In the genomic region with DNA sequence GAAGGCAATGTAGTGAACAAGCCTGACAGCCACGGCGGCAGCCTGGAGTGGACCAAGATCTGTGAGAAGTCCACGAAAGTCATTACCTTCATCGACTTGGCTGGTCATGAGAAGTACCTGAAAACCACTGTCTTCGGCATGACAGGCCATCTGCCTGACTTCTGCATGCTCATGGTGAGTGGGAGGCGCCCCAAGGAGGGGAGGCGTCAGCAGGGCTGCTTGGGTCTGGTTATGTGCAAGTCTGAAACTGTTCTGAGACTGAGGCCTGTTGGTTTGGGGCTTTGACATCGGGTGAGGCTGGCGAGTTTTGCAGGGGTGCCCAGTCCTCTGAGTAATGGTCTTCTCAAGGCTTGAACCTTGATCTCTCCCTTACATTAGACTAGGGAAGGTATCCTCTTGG, we compare ENCODE assay signal across 27 cellular contexts. TPM values are rescaled to one million over a fixed set of nuclear protein-coding genes. Genes with fewer than 3 reads are reported as not detected.
A peak's percentile ranks its signal among the peaks of the same experiment; 100 is the strongest.
DNase-seq lines count a peak whose midpoint lies in the region; ATAC-seq and TF ChIP-seq lines count a peak whose summit lies in the region.
"Had no signal": no experiment of that assay in that cellular context is flagged by ENCODE, and none has a peak within 500 bp of the region (broad histone marks: within the 10 kb centered on the region; RNA-seq: fewer than 3 reads in every experiment).

No MANE protein-coding gene starts in this region.

- no peak overlapping the region for H2AK5ac ChIP-seq in IMR-90 (ENCODE audit: low read depth, low read length)

- TF ChIP-seq CTCF in IMR-90 (conservative IDR thresholded peaks at IDR 0.05; ENCODE audit: low read depth, low read length) (no peak), chondrocyte (IDR thresholded peaks at IDR 0.05) (no peak), neutrophil (IDR thresholded peaks at IDR 0.05) (no peak)

- H3K4me1 Mint-ChIP-seq in activated CD4-positive, alpha-beta T cell treated with anti-CD3 and anti-CD28 coated beads, Interleukin-2, amount 10 ng/mL, durations not matched to agents 7 days and 5 days: peaks cover 31% of the 10 kb centered on the region
- H3K4me1 Mint-ChIP-seq in chondrocyte (ENCODE audit: low read depth): peaks cover 79% of the 10 kb centered on the region

- H3K56ac ChIP-seq in IMR-90 (ENCODE audit: extremely low read depth, insufficient read depth, low read length): no peak overlapping the region

- H3K14ac ChIP-seq in IMR-90 (replicated peaks; ENCODE audit: low read depth, low read length): no peak overlapping the region

- no peak for TF ChIP-seq RAD21 in IMR-90 (IDR thresholded peaks at IDR 0.05; ENCODE audit: low read length)

- no peak overlapping the region for H2BK120ac ChIP-seq in IMR-90 (ENCODE audit: low read depth, low read length)

- POLR2A ChIA-PET in activated CD4-positive, alpha-beta T cell treated with anti-CD3 and anti-CD28 coated beads, Interleukin-2, amount 10 ng/mL, durations not matched to agents 7 days and 5 days (lab: Charles Lee): no interaction called here
- POLR2A ChIA-PET in IMR-90 (lab: Charles Lee; ENCODE audit: unreplicated experiment): no interaction called here

- H2AFZ ChIP-seq in IMR-90 (replicated peaks; ENCODE audit: low read length, poor library complexity): no peak overlapping the region

- BruUV-seq in IMR-90 (replicated peaks; lab: Mats Ljungman, UMichigan): no TSS peak

- no peak overlapping the region for H4K91ac ChIP-seq in IMR-90 (ENCODE audit: insufficient read depth, low read depth, low read length)

- H3K18ac ChIP-seq in IMR-90 (ENCODE audit: low read depth, low read length): no peak overlapping the region

- H3K36me3 Mint-ChIP-seq in activated CD4-positive, alpha-beta T cell treated with anti-CD3 and anti-CD28 coated beads, Interleukin-2, amount 10 ng/mL, durations not matched to agents 7 days and 5 days (ENCODE audit: low read depth): peaks cover 41% of the 10 kb centered on the region
- peaks cover 14% of the 10 kb centered on the region for H3K36me3 Mint-ChIP-seq in chondrocyte (ENCODE audit: low read depth)

- no peak for DNase-seq in activated CD4-positive, alpha-beta T cell treated with anti-CD3 and anti-CD28 coated beads, Interleukin-2, amount 10 ng/mL, durations not matched to agents 7 days and 5 days
- DNase-seq in activated CD4-positive, alpha-beta T cell treated with anti-CD3 and anti-CD28 coated beads for 1 hour: no peak
- DNase-seq in IMR-90 (no peak), chondrocyte (ENCODE audit: low spot score) (no peak), SKM-1 (lab: John Stamatoyannopoulos, UW; ENCODE audit: unreplicated experiment) (no peak), NCI-H1417 (lab: John Stamatoyannopoulos, UW) (no peak)
- DNase-seq in stimulated activated CD4-positive, alpha-beta T cell treated with anti-CD3 and anti-CD28 coated beads, Interleukin-4, amount 100 ng/mL, for 24 hours: no peak
- DNase-seq: activated CD4-positive, alpha-beta T cell treated with anti-CD3 and anti-CD28 coated beads, Interleukin-2, amount 50 U/mL, for 4 hours; activated T-cell treated with anti-CD3 and anti-CD28 coated beads for 4 hours; cerebellar nuclear complex; COR-L47; DND-41; hypothalamus; Kasumi-1; NCI-H1105 treated with DMSO at 0.1 percent for 48 hours; NCI-H2081 treated with DMSO at 0.1 percent for 48 hours; NCI-H446; ovary; right cardiac atrium; SHP77 had no signal

- H3K27me3 ChIP-seq in IMR-90 (ENCODE audit: control insufficient read depth, insufficient read depth, low read length) (no peaks in the 10 kb centered on the region), neutrophil (no peaks in the 10 kb centered on the region)
- H3K27me3 ChIP-seq: ascending aorta, esophagus muscularis mucosa, ovary had no signal

- ATAC-seq in IMR-90 (ENCODE audit: low read depth): no peak
- ATAC-seq: GM12878, right cardiac atrium had no signal

- H3K4me2 ChIP-seq in IMR-90 (ENCODE audit: low read depth, low read length): no peak overlapping the region
- H3K4me2 ChIP-seq: A549 had no signal

- H3K27ac ChIP-seq in IMR-90 (ENCODE audit: insufficient read depth, low read length) (no peak overlapping the region), neutrophil (peak overlapping the region; percentile 36)
- H3K27ac ChIP-seq: ovary had no signal

- WGBS in IMR-90 (ENCODE audit: extremely low coverage in 2 of 2, insufficient read length in 1 of 2), 2 experiments: 100% methylated on average over 5 of the region's 9 CpGs; no CpG with 5 or more reads in 1 of the 2 experiments

- no peaks in the 10 kb centered on the region for H3K9me3 Mint-ChIP-seq in activated CD4-positive, alpha-beta T cell treated with anti-CD3 and anti-CD28 coated beads, Interleukin-2, amount 10 ng/mL, durations not matched to agents 7 days and 5 days
- H3K9me3 Mint-ChIP-seq in chondrocyte (ENCODE audit: low read depth): no peaks in the 10 kb centered on the region
- H3K9me3 Mint-ChIP-seq: activated naive CD4-positive, alpha-beta T cell treated with anti-CD3 and anti-CD28 coated beads, Interleukin-2, amount 50 U/mL, for 24 hours had no signal

- no peak overlapping the region for H4K5ac ChIP-seq in IMR-90 (ENCODE audit: low read depth, low read length)

- peaks cover 35% of the 10 kb centered on the region for H3K9me1 ChIP-seq in IMR-90 (ENCODE audit: insufficient read depth, low read length)

- no peaks in the 10 kb centered on the region for H3K27me3 Mint-ChIP-seq in activated CD4-positive, alpha-beta T cell treated with anti-CD3 and anti-CD28 coated beads, Interleukin-2, amount 10 ng/mL, durations not matched to agents 7 days and 5 days
- no peaks in the 10 kb centered on the region for H3K27me3 Mint-ChIP-seq in chondrocyte (ENCODE audit: low read depth)
- H3K27me3 Mint-ChIP-seq: activated naive CD4-positive, alpha-beta T cell treated with anti-CD3 and anti-CD28 coated beads, Interleukin-2, amount 50 U/mL, for 24 hours; B cell had no signal

- dilution Hi-C loops in IMR-90 (cut with HindIII; ENCODE audit: low sequenced_read_pairs, unreplicated experiment): no loop called here

- peaks cover 28% of the 10 kb centered on the region for H3K36me3 ChIP-seq in IMR-90 (ENCODE audit: control insufficient read depth, insufficient read depth, low read length)
- H3K36me3 ChIP-seq in neutrophil: peaks cover 67% of the 10 kb centered on the region
- H3K36me3 ChIP-seq: ovary had no signal

- H2AK9ac ChIP-seq in IMR-90 (replicated peaks; ENCODE audit: low read depth, low read length, poor library complexity): no peak overlapping the region

- H3K4me3 ChIP-seq in IMR-90 (ENCODE audit: insufficient read depth, low read depth, low read length) (no peak overlapping the region), neutrophil (ENCODE audit: low read depth in 1 of 2, low read length in 1 of 2) (no peak overlapping the region)
- H3K4me3 ChIP-seq: A549, ascending aorta, esophagus muscularis mucosa, GM12878, ovary had no signal

- peaks cover 44 to 88% of the 10 kb centered on the region in 2 experiments for H3K79me1 ChIP-seq in IMR-90 (ENCODE audit: low read depth in 1 of 2, low read length in 2 of 2)

- H3K4me3 Mint-ChIP-seq in activated CD4-positive, alpha-beta T cell treated with anti-CD3 and anti-CD28 coated beads, Interleukin-2, amount 10 ng/mL, durations not matched to agents 7 days and 5 days: no peak overlapping the region
- no peak overlapping the region for H3K4me3 Mint-ChIP-seq in chondrocyte (ENCODE audit: unreplicated experiment)
- H3K4me3 Mint-ChIP-seq: activated naive CD4-positive, alpha-beta T cell treated with anti-CD3 and anti-CD28 coated beads, Interleukin-2, amount 50 U/mL, for 24 hours; B cell had no signal

- no peak overlapping the region for H2BK20ac ChIP-seq in IMR-90 (ENCODE audit: low read depth, low read length)

- no peak overlapping the region for H3K23ac ChIP-seq in IMR-90 (ENCODE audit: low read depth, low read length)

- peak overlapping the region; percentile 20 for H3K27ac Mint-ChIP-seq in activated CD4-positive, alpha-beta T cell treated with anti-CD3 and anti-CD28 coated beads, Interleukin-2, amount 10 ng/mL, durations not matched to agents 7 days and 5 days
- peak overlapping the region; percentile 92 for H3K27ac Mint-ChIP-seq in chondrocyte (ENCODE audit: unreplicated experiment)
- H3K27ac Mint-ChIP-seq: activated naive CD4-positive, alpha-beta T cell treated with anti-CD3 and anti-CD28 coated beads, Interleukin-2, amount 50 U/mL, for 24 hours; B cell had no signal

- peaks cover 65% of the 10 kb centered on the region for H4K20me1 ChIP-seq in IMR-90 (ENCODE audit: insufficient read depth, low read length)

- H3K9me3 ChIP-seq in IMR-90 (ENCODE audit: control insufficient read depth, insufficient read depth, low read length): no peaks in the 10 kb centered on the region
- no peaks in the 10 kb centered on the region for H3K9me3 ChIP-seq in neutrophil
- H3K9me3 ChIP-seq: A549, ascending aorta, esophagus muscularis mucosa, ovary had no signal

- in situ Hi-C loops in IMR-90 (cut with MboI; ENCODE audit: low sequenced_read_pairs): no loop called here

- CTCF ChIA-PET in activated CD4-positive, alpha-beta T cell treated with anti-CD3 and anti-CD28 coated beads, Interleukin-2, amount 10 ng/mL, durations not matched to agents 7 days and 5 days (lab: Charles Lee): interaction anchor here (0.7 to 3.0 kb wide), 3 partner anchors 8 to 14 kb away, joined by 3 to 14 read pairs (median 3); a partner anchor contains a TSS
- CTCF ChIA-PET in IMR-90 (lab: Yijun Ruan, JAX): no interaction called here

- no peak overlapping the region for H4K8ac ChIP-seq in IMR-90 (ENCODE audit: low read depth in 2 of 2, low read length in 2 of 2)

- H3K4ac ChIP-seq in IMR-90 (ENCODE audit: low read depth, low read length): no peak overlapping the region

- no peak for TF ChIP-seq POLR2A in IMR-90 (IDR thresholded peaks at IDR 0.05; ENCODE audit: low read depth, low read length)

- no peak overlapping the region for H3K9ac ChIP-seq in IMR-90 (ENCODE audit: low read depth, low read length)

- no peak overlapping the region for H2BK15ac ChIP-seq in IMR-90 (ENCODE audit: low read depth, low read length)

- H3K4me1 ChIP-seq in IMR-90 (ENCODE audit: control insufficient read depth, insufficient read depth, low read length) (peaks cover 4% of the 10 kb centered on the region), neutrophil (ENCODE audit: control insufficient read depth in 1 of 2, insufficient read depth in 1 of 2, low read depth in 1 of 2, low read length in 1 of 2) (peaks cover 33 to 35% of the 10 kb centered on the region in 2 experiments)

- intact Hi-C loops in IMR-90 (cut with micrococcal nuclease): no loop called here

- peak overlapping the region; percentile 7 for H2BK5ac ChIP-seq in IMR-90 (ENCODE audit: low read depth, low read length, poor library complexity, severe bottlenecking)

RNA-seq across cellular contexts. Expression of a gene that starts 11.1 kb away (rescaled TPM):
- total RNA-seq in activated CD4-positive, alpha-beta T cell treated with anti-CD3 and anti-CD28 coated beads, Interleukin-2, amount 10 ng/mL, durations not matched to agents 7 days and 5 days: 10 to 100 TPM; 68.5 to 77.1 TPM
- total RNA-seq in IMR-90 (2012; rRNA removed): 12.4 and 21.4 TPM in 2 replicates
- 24.9 and 29.5 TPM in 2 replicates for polyA plus RNA-seq in IMR-90 (2012; rRNA removed)
- 11.2 and 16.9 TPM in 2 replicates for polyA plus RNA-seq in IMR-90 (2012; cell fraction: cytosol; rRNA removed)
- polyA plus RNA-seq in IMR-90 (2012; cell fraction: nucleus; rRNA removed; ENCODE audit: low replicate concordance): 63.4 and 70.2 TPM in 2 replicates
- total RNA-seq in chondrocyte: 37.7 to 58.6 TPM (median 43.3 TPM) in 3 replicates

RNA-seq across cellular contexts. Expression of a gene that starts 16.1 kb away (rescaled TPM):
- total RNA-seq in activated CD4-positive, alpha-beta T cell treated with anti-CD3 and anti-CD28 coated beads, Interleukin-2, amount 10 ng/mL, durations not matched to agents 7 days and 5 days: 10 to 100 TPM; 56.4 to 61.8 TPM
- total RNA-seq in IMR-90 (2012; rRNA removed) (32.5 and 35.8 TPM in 2 replicates), chondrocyte (80.3 to 87.0 TPM (median 85.7 TPM) in 3 replicates)
- 28.2 and 30.2 TPM in 2 replicates for polyA plus RNA-seq in IMR-90 (2012; rRNA removed)
- 16.3 and 22.1 TPM in 2 replicates for polyA plus RNA-seq in IMR-90 (2012; cell fraction: cytosol; rRNA removed)
- polyA plus RNA-seq in IMR-90 (2012; cell fraction: nucleus; rRNA removed; ENCODE audit: low replicate concordance): 36.9 and 86.4 TPM in 2 replicates

RNA-seq across cellular contexts. Expression of a gene that starts 35.1 kb away (rescaled TPM):
- total RNA-seq in activated CD4-positive, alpha-beta T cell treated with anti-CD3 and anti-CD28 coated beads, Interleukin-2, amount 10 ng/mL, durations not matched to agents 7 days and 5 days: 10 to 100 TPM; 83.0 to 88.9 TPM
- 78.0 and 139 TPM in 2 replicates for total RNA-seq in IMR-90 (2012; rRNA removed)
- 31.9 and 38.7 TPM in 2 replicates for polyA plus RNA-seq in IMR-90 (2012; rRNA removed)
- 23.3 and 33.4 TPM in 2 replicates for polyA plus RNA-seq in IMR-90 (2012; cell fraction: cytosol; rRNA removed)
- 3.9 and 15.0 TPM in 2 replicates for polyA plus RNA-seq in IMR-90 (2012; cell fraction: nucleus; rRNA removed; ENCODE audit: low replicate concordance)
- total RNA-seq in chondrocyte: 44.8 to 54.1 TPM (median 47.7 TPM) in 3 replicates

RNA-seq across cellular contexts. Expression of a gene that starts 39.0 kb away (rescaled TPM):
- 100 to 1,000 TPM; 582 to 702 TPM for total RNA-seq in activated CD4-positive, alpha-beta T cell treated with anti-CD3 and anti-CD28 coated beads, Interleukin-2, amount 10 ng/mL, durations not matched to agents 7 days and 5 days
- 25.6 and 27.8 TPM in 2 replicates for total RNA-seq in IMR-90 (2012; rRNA removed)
- polyA plus RNA-seq in IMR-90 (2012; rRNA removed): 50.0 and 57.3 TPM in 2 replicates
- 42.6 and 49.1 TPM in 2 replicates for polyA plus RNA-seq in IMR-90 (2012; cell fraction: cytosol; rRNA removed)
- polyA plus RNA-seq in IMR-90 (2012; cell fraction: nucleus; rRNA removed; ENCODE audit: low replicate concordance): 32.0 and 72.8 TPM in 2 replicates
- 89.6 to 124 TPM (median 124 TPM) in 3 replicates for total RNA-seq in chondrocyte
